ENCODE assay signal across 14 cellular contexts in genomic region chr4:138275946-138276621, GRCh38.
DNase-seq lines count a peak whose midpoint lies in the region; ATAC-seq and TF ChIP-seq lines count a peak whose summit lies in the region.
"Had no signal": no experiment of that assay in that cellular context is flagged by ENCODE, and none has a peak within 500 bp of the region (broad histone marks: within the 10 kb centered on the region; RNA-seq: fewer than 3 reads in every experiment).

No MANE protein-coding gene starts in this region.

- ATAC-seq in GM21786 (IDR thresholded peaks at IDR 0.05; ENCODE audit: unreplicated experiment), result no peak
- ATAC-seq: activated CD4-positive, alpha-beta T cell treated with anti-CD3 and anti-CD28 coated beads for 36 hours had no signal

- DNase-seq in HCEC 1CT (peak; percentile 59), astrocyte of the hippocampus (ENCODE audit: low read depth, low spot score) (peak; percentile 88), foreskin fibroblast (peak; percentile 62 to 85), skeletal muscle cell (ENCODE audit: low read depth) (peak; percentile 37), NCI-H128 (lab: John Stamatoyannopoulos, UW; ENCODE audit: unreplicated experiment) (no peak), DMS 273 treated with DMSO at 0.1 percent for 48 hours (lab: John Stamatoyannopoulos, UW) (no peak), NCI-H82 treated with DMSO at 0.1 percent for 48 hours (lab: John Stamatoyannopoulos, UW; ENCODE audit: unreplicated experiment) (no peak)
- DNase-seq: activated CD4-positive, alpha-beta T cell treated with anti-CD3 and anti-CD28 coated beads for 36 hours; activated naive CD4-positive, alpha-beta T cell treated with Interleukin-2 at 50 U/mL for 16 hours; left ventricle myocardium inferior; NCI-H2081; SJCRH30 had no signal

- no peak for TF ChIP-seq CTCF in foreskin fibroblast (IDR thresholded peaks at IDR 0.05; ENCODE audit: low read depth, low read length)

- H3K4me3 ChIP-seq in foreskin fibroblast (ENCODE audit: low read depth in 1 of 2, low read length in 2 of 2) (no peak overlapping the region), skeletal muscle cell (ENCODE audit: low read depth, low read length) (no peak overlapping the region)
- H3K4me3 ChIP-seq: left ventricle myocardium inferior, prostate gland, SJCRH30 had no signal

Comparison
In these comparisons a context has a peak if more than half of its experiments do, and no peak if none do; other contexts are left out.
1. DNase-seq: peak in HCEC 1CT (single experiment), astrocyte of the hippocampus (single experiment), foreskin fibroblast (2 of 2) and skeletal muscle cell (single experiment); none in NCI-H128 (single experiment), DMS 273 treated with DMSO at 0.1 percent for 48 hours (single experiment) and NCI-H82 treated with DMSO at 0.1 percent for 48 hours (single experiment).